In the genomic region with DNA sequence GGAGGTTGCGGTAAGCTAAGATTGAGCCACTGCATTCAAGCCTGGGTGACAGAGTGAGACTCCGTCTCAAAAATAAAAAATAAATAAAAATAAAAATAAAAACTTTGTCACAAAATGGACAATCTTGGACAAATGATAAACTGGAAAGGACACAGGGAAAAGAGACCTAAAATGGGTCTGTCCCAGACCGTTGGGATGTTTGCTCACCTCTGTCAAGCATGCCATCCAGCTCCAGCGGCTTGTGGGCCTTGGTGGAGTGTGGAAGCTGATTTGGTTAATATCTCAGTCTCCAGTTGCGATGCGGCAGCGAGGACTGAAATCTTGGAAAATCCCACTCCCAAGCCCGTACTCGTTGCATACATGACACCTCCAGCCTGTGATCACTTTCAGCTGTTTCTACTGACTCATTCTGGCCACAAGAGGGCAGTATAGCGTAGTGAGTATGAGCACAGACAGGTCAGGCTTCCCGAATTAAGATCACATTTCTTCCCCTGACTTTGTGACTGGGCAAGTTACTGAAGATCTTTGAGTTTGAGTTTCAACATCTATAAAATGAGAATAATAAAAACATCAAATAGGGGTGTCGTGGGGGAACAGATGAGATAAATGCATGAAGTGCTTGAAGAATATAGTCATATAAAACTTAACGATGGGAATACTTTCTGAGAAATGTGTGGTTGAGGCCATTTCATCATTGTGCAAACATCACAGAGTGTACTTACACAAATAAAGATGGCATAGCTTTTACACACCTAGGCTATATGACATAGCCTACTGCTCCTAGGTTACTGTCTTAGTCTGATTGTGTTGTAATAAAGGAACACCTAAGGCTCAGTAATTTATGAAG, we compare ENCODE assay signal across 8 cellular contexts. TPM values are rescaled to one million over a fixed set of nuclear protein-coding genes. Genes with fewer than 3 reads are reported as not detected.
A peak's percentile ranks its signal among the peaks of the same experiment; 100 is the strongest.
DNase-seq lines count a peak whose midpoint lies in the region; ATAC-seq, FAIRE-seq and TF ChIP-seq lines count a peak whose summit lies in the region.

No MANE protein-coding gene starts in this region.

- H3K27ac ChIP-seq in A549: no peak overlapping the region
- H3K27ac ChIP-seq in keratinocyte (ENCODE audit: control insufficient read depth, insufficient read depth, low read length): no peak overlapping the region

- no peak overlapping the region for H2AFZ ChIP-seq in keratinocyte (ENCODE audit: control insufficient read depth, low read length)

- H3K9me3 Mint-ChIP-seq in WTC11: peaks cover 4% of the 10 kb centered on the region

- dilution Hi-C loops in keratinocyte (cut with MboI; ENCODE audit: extremely low pct_ligation_motif_present, low sequenced_read_pairs): no loop called here

- H3K9me3 ChIP-seq in A549: no peaks in the 10 kb centered on the region
- H3K9me3 ChIP-seq in keratinocyte (ENCODE audit: control insufficient read depth, low read depth, low read length): no peaks in the 10 kb centered on the region

- H3K79me2 ChIP-seq in keratinocyte (ENCODE audit: control insufficient read depth, insufficient read depth, low read length): no peaks in the 10 kb centered on the region

- H3K9me1 ChIP-seq in keratinocyte (ENCODE audit: control insufficient read depth, extremely low read depth, insufficient read depth, low read length): no peaks in the 10 kb centered on the region

- TF ChIP-seq POLR2A in A549 (IDR thresholded peaks at IDR 0.05; ENCODE audit: low read length): no peak

- 20% methylated on average over 13 of the region's 13 CpGs for WGBS in A549 (ENCODE audit: missing lambda C conversion rate)

- POLR2A ChIA-PET in A549 (lab: Yijun Ruan, JAX): no interaction called here
- POLR2A ChIA-PET in WTC11 (lab: Charles Lee): no interaction called here

- H3K9ac ChIP-seq in keratinocyte (ENCODE audit: control insufficient read depth, extremely low read depth, insufficient read depth, low read length): no peak overlapping the region

- H3K4me3 ChIP-seq in A549: no peak overlapping the region
- no peak overlapping the region for H3K4me3 ChIP-seq in cardiac fibroblast (replicated peaks in 1 of 2; ENCODE audit: low read depth in 2 of 2, low read length in 2 of 2)
- no peak overlapping the region for H3K4me3 ChIP-seq in keratinocyte (ENCODE audit: control insufficient read depth in 2 of 3, extremely low read depth in 1 of 3, insufficient read depth in 2 of 3, low read depth in 1 of 3, low read length in 3 of 3)

- peaks cover 12% of the 10 kb centered on the region for H3K4me1 Mint-ChIP-seq in WTC11

- H3K4me3 Mint-ChIP-seq in WTC11: no peak overlapping the region

- no peaks in the 10 kb centered on the region for H3K27me3 Mint-ChIP-seq in WTC11 (ENCODE audit: low read depth)

- no peaks in the 10 kb centered on the region for H3K27me3 ChIP-seq in keratinocyte (ENCODE audit: control insufficient read depth, extremely low read depth, insufficient read depth, low read length)

- H3K4me2 ChIP-seq in A549 (peak overlapping the region; percentile 48; the same call in 2 of the 3 replicates), keratinocyte (ENCODE audit: control insufficient read depth, extremely low read depth, insufficient read depth, low read depth, low read length) (no peak overlapping the region)

- no peak overlapping the region for H3K27ac Mint-ChIP-seq in WTC11

- ATAC-seq in A549 (peak; percentile 93 to 98), HG03095 (IDR thresholded peaks at IDR 0.05; ENCODE audit: unreplicated experiment) (peak; percentile 83), WTC11 (peak; percentile 86)

- DNase-seq in A549 (ENCODE audit: low read depth in 1 of 2, low spot score in 1 of 2): peak; percentile 81 to 88
- peak; percentile 53 for DNase-seq in GM18507 (ENCODE audit: extremely low spot score, insufficient read length, low read depth)
- peak; percentile 49 for DNase-seq in NCI-H2171 treated with DMSO at 0.1 percent for 48 hours (lab: John Stamatoyannopoulos, UW)
- peak; percentile 74 for DNase-seq in WTC11 (ENCODE audit: low spot score)
- peak; percentile 89 for DNase-seq in cardiac fibroblast (ENCODE audit: low read depth in 2 of 2)
- DNase-seq in keratinocyte (ENCODE audit: low read depth, low spot score): peak; percentile 73
- DNase-seq in stimulated activated CD4-positive, alpha-beta T cell treated with anti-CD3 and anti-CD28 coated beads, Interleukin-1b, Interleukin-23, amount 100 ng/mL, for 48 hours: peak; percentile 48

- H3K4me1 ChIP-seq in A549 (no peaks in the 10 kb centered on the region), keratinocyte (ENCODE audit: control insufficient read depth, extremely low read depth, insufficient read depth, low read length) (peaks cover 2% of the 10 kb centered on the region)

- H4K20me1 ChIP-seq in keratinocyte (ENCODE audit: control insufficient read depth, extremely low read depth, insufficient read depth, low read length): no peaks in the 10 kb centered on the region

- CTCF ChIA-PET in A549 (lab: Yijun Ruan, JAX): interaction anchor here (0.5 to 12.3 kb wide), 27 partner anchors 9 to 874 kb away, joined by 3 to 113 read pairs (median 5); no protein-coding TSS in a partner anchor
- CTCF ChIA-PET in WTC11 (lab: Charles Lee): interaction anchor here (0.5 to 2.9 kb wide), 19 partner anchors 10 to 1668 kb away, joined by 3 to 54 read pairs (median 4); partner anchors contain the start of gene MOBP

- peak; percentile 32 for FAIRE-seq in A549 (lab: Jason Lieb, UNC)
- peak; percentile 93 for FAIRE-seq in GM18507 (lab: Jason Lieb, UNC)
- peak; percentile 90 for FAIRE-seq in keratinocyte (lab: Jason Lieb, UNC)

- TF ChIP-seq CTCF in A549 (IDR thresholded peaks at IDR 0.05) (peak; percentile 87), WTC11 (IDR thresholded peaks at IDR 0.05) (peak; percentile 72), cardiac fibroblast (IDR thresholded peaks at IDR 0.05; ENCODE audit: low read depth, low read length) (peak; percentile 87), keratinocyte (optimal IDR thresholded peaks at IDR 0.05 in 1 of 3, IDR thresholded peaks at IDR 0.05 in 1 of 3, conservative IDR thresholded peaks at IDR 0.05 in 1 of 3; ENCODE audit: extremely low read depth in 1 of 3, insufficient read depth in 2 of 3, low read length in 3 of 3) (peak; percentile 71 to 94 (median 90))

- H3K36me3 Mint-ChIP-seq in WTC11: no peaks in the 10 kb centered on the region

- H3K36me3 ChIP-seq in keratinocyte (ENCODE audit: control insufficient read depth in 2 of 2, extremely low read depth in 1 of 2, insufficient read depth in 2 of 2, low read length in 2 of 2): no peaks in the 10 kb centered on the region

- TF ChIP-seq RAD21 in A549 (conservative IDR thresholded peaks at IDR 0.05 in 1 of 2, IDR thresholded peaks at IDR 0.05 in 1 of 2): peak; percentile 74 to 81

- TF ChIP-seq EP300 in A549 (IDR thresholded peaks at IDR 0.05): no peak

TF ChIP-seq in A549, 52 proteins besides CTCF, POLR2A, EP300 and RAD21 (continues in another document):
- TF ChIP-seq, protein P1, sequence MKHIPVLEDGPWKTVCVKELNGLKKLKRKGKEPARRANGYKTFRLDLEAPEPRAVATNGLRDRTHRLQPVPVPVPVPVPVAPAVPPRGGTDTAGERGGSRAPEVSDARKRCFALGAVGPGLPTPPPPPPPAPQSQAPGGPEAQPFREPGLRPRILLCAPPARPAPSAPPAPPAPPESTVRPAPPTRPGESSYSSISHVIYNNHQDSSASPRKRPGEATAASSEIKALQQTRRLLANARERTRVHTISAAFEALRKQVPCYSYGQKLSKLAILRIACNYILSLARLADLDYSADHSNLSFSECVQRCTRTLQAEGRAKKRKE (CRISPR knock-in tag; IDR thresholded peaks at IDR 0.05; ENCODE audit: low read depth): no peak

TF ChIP-seq in WTC11, 78 proteins besides CTCF, POLR2A, EP300 and RAD21:
- TF ChIP-seq SP1 (CRISPR knock-in tag; conservative IDR thresholded peaks at IDR 0.05): no peak
- TF ChIP-seq SMAD4 (CRISPR knock-in tag; IDR thresholded peaks at IDR 0.05): no peak
- TF ChIP-seq TEAD1 (CRISPR knock-in tag; IDR thresholded peaks at IDR 0.05): peak; percentile 32; the same call in 1 of the 2 replicates
- TF ChIP-seq ELF4 (CRISPR knock-in tag; IDR thresholded peaks at IDR 0.05; ENCODE audit: low read depth): no peak

RNA-seq across cellular contexts. Expression of gene MOBP, which starts 19.6 kb away (rescaled TPM):
- polyA plus RNA-seq in A549 (2011; rRNA removed): 0.10 TPM in 1 of 2 replicates, not detected in the other
- not detected in 2 replicates for polyA plus RNA-seq in A549 (2012; cell fraction: cytosol; rRNA removed)
- polyA plus RNA-seq in A549 (2012; cell fraction: nucleus; rRNA removed): 0.04 and 0.12 TPM in 2 replicates
- polyA plus RNA-seq in A549 (2017; fragmentation: RNase III; extraction: RNeasy Plus Mini Kit Qiagen cat#74134 plus additional on column Dnase treatment): 0.01 TPM in 1 of 3 replicates, not detected in the others
- not detected in 2 replicates for polyA minus RNA-seq in A549 (2011; rRNA and poly(A)+ RNA removed)
- total RNA-seq in WTC11 (2021): 0.13 to 0.39 TPM in 2 of 3 replicates, not detected in the other
- not detected in 3 replicates for polyA plus RNA-seq in keratinocyte
- polyA plus RNA-seq in keratinocyte (2011; ENCODE audit: low read depth): not detected
- polyA plus RNA-seq in keratinocyte (2011; cell fraction: cytosol; rRNA removed): not detected in 2 replicates
- 0.04 TPM in 1 of 2 replicates, not detected in the other for polyA plus RNA-seq in keratinocyte (2011; cell fraction: nucleus; rRNA removed)
- polyA plus RNA-seq in keratinocyte (2012; ENCODE audit: low replicate concordance): not detected in 2 replicates
- not detected in 3 replicates for polyA minus RNA-seq in keratinocyte
- polyA minus RNA-seq in keratinocyte (2011; cell fraction: cytosol; rRNA and poly(A)+ RNA removed): not detected
- not detected in 2 replicates for polyA minus RNA-seq in keratinocyte (2011; cell fraction: nucleus; rRNA and poly(A)+ RNA removed)

RNA-seq across cellular contexts. Expression of gene RPSA, which starts 41.3 kb away (rescaled TPM):
- 3,141 and 4,058 TPM in 2 replicates for polyA plus RNA-seq in A549 (2011; rRNA removed)
- 3,643 and 3,882 TPM in 2 replicates for polyA plus RNA-seq in A549 (2012; cell fraction: cytosol; rRNA removed)
- polyA plus RNA-seq in A549 (2012; cell fraction: nucleus; rRNA removed): 1,790 and 2,212 TPM in 2 replicates
- 2,484 to 2,571 TPM (median 2,497 TPM) in 3 replicates for polyA plus RNA-seq in A549 (2017; fragmentation: RNase III; extraction: RNeasy Plus Mini Kit Qiagen cat#74134 plus additional on column Dnase treatment)
- 1,413 and 1,781 TPM in 2 replicates for polyA minus RNA-seq in A549 (2011; rRNA and poly(A)+ RNA removed)
- 2,455 to 2,509 TPM (median 2,505 TPM) in 3 replicates for total RNA-seq in WTC11 (2021)
- polyA plus RNA-seq in keratinocyte: 3,074 to 3,749 TPM (median 3,195 TPM) in 3 replicates
- 739 TPM for polyA plus RNA-seq in keratinocyte (2011; ENCODE audit: low read depth)
- 3,588 and 3,690 TPM in 2 replicates for polyA plus RNA-seq in keratinocyte (2011; cell fraction: cytosol; rRNA removed)
- polyA plus RNA-seq in keratinocyte (2011; cell fraction: nucleus; rRNA removed): 809 and 973 TPM in 2 replicates
- polyA plus RNA-seq in keratinocyte (2012; ENCODE audit: low replicate concordance): 2,130 and 2,198 TPM in 2 replicates
- polyA minus RNA-seq in keratinocyte: 1,672 to 2,665 TPM (median 1,851 TPM) in 3 replicates
- 1,240 TPM for polyA minus RNA-seq in keratinocyte (2011; cell fraction: cytosol; rRNA and poly(A)+ RNA removed)
- 286 and 323 TPM in 2 replicates for polyA minus RNA-seq in keratinocyte (2011; cell fraction: nucleus; rRNA and poly(A)+ RNA removed)

Comparison
In these comparisons a context has a peak if more than half of its experiments do, and no peak if none do; other contexts are left out.
1. Of the 8 proteins assayed by ChIP-seq in both WTC11 and A549: peak only in WTC11: none; only in A549: none; in both: CTCF; in neither: 7.